8 cellular contexts compared by ENCODE assay signal in genomic region chr15:67542462-67543347, GRCh38. TPM values are rescaled to one million over a fixed set of nuclear protein-coding genes. Genes with fewer than 3 reads are reported as not detected.
A peak's percentile ranks its signal among the peaks of the same experiment; 100 is the strongest.
DNase-seq lines count a peak whose midpoint lies in the region; ATAC-seq and TF ChIP-seq lines count a peak whose summit lies in the region.

Gene MAP2K5 (plus strand): TSS chr15:67542703. CDS start chr15:67543336, 633 bp downstream.

- peak within 1 kb of the TSS; percentile 72 for H3K27ac ChIP-seq in 22Rv1
- no peak within 1 kb of the TSS; the same call in 1 of the 2 replicates for H3K27ac ChIP-seq in HUES6 (ENCODE audit: low read depth, low read length)
- H3K27ac ChIP-seq in fibroblast of lung (ENCODE audit: insufficient read depth, low read length) = peak within 1 kb of the TSS; percentile 71

- ATAC-seq in GM18867 (IDR thresholded peaks at IDR 0.05; ENCODE audit: unreplicated experiment) = peak; percentile 51
- ATAC-seq in naive thymus-derived CD8-positive, alpha-beta T cell = peak; percentile 68 to 83
- ATAC-seq in stimulated activated memory B cell treated with anti-CD40 and anti-IgM and Interleukin-4, amounts not matched to agents 10 μg/mL and 1 μg/mL and 100 μg/mL, for 72 hours = peak; percentile 79

- peak within 1 kb of the TSS; percentile 99 for H3K4me2 ChIP-seq in fibroblast of lung (ENCODE audit: extremely low read depth, insufficient read depth, low read length)

- no peaks in the 10 kb centered on the region for H3K79me2 ChIP-seq in fibroblast of lung (ENCODE audit: control insufficient read depth, insufficient read depth, low read length)

- no peaks in the 10 kb centered on the region for H3K9me3 Mint-ChIP-seq in activated T-helper 1 cell treated with anti-CD3 and anti-CD28 coated beads, Interleukin-12 subunit alpha, Interleukin-12 subunit beta, Interleukin-2, Interleukin-4 antibody, amounts not matched to agents 30 ng/mL and 10 ng/mL and 1 ng/mL, durations not matched to agents 14 hours and 24 hours and 36 hours
- no peaks in the 10 kb centered on the region for H3K9me3 Mint-ChIP-seq in naive thymus-derived CD8-positive, alpha-beta T cell
- H3K9me3 Mint-ChIP-seq in stimulated activated memory B cell treated with anti-CD40 and anti-IgM and Interleukin-4, amounts not matched to agents 10 μg/mL and 1 μg/mL and 100 μg/mL, for 72 hours = no peaks in the 10 kb centered on the region

- peak within 1 kb of the TSS; percentile 96 for H3K27ac Mint-ChIP-seq in activated T-helper 1 cell treated with anti-CD3 and anti-CD28 coated beads, Interleukin-12 subunit alpha, Interleukin-12 subunit beta, Interleukin-2, Interleukin-4 antibody, amounts not matched to agents 30 ng/mL and 10 ng/mL and 1 ng/mL, durations not matched to agents 14 hours and 24 hours and 36 hours
- peak within 1 kb of the TSS; percentile 98 to 99 (median 98) for H3K27ac Mint-ChIP-seq in naive thymus-derived CD8-positive, alpha-beta T cell
- peak within 1 kb of the TSS; percentile 95 for H3K27ac Mint-ChIP-seq in stimulated activated memory B cell treated with anti-CD40 and anti-IgM and Interleukin-4, amounts not matched to agents 10 μg/mL and 1 μg/mL and 100 μg/mL, for 72 hours

- peaks cover 14% of the 10 kb centered on the region for H3K36me3 Mint-ChIP-seq in activated T-helper 1 cell treated with anti-CD3 and anti-CD28 coated beads, Interleukin-12 subunit alpha, Interleukin-12 subunit beta, Interleukin-2, Interleukin-4 antibody, amounts not matched to agents 30 ng/mL and 10 ng/mL and 1 ng/mL, durations not matched to agents 14 hours and 24 hours and 36 hours (ENCODE audit: low read depth)
- peaks cover 0 to 8% (median 6%) of the 10 kb centered on the region in 3 donors for H3K36me3 Mint-ChIP-seq in naive thymus-derived CD8-positive, alpha-beta T cell
- peaks cover 14% of the 10 kb centered on the region for H3K36me3 Mint-ChIP-seq in stimulated activated memory B cell treated with anti-CD40 and anti-IgM and Interleukin-4, amounts not matched to agents 10 μg/mL and 1 μg/mL and 100 μg/mL, for 72 hours

- H3K36me3 ChIP-seq in HUES6 (ENCODE audit: control insufficient read depth, insufficient read depth, low read length) (peaks cover 14% of the 10 kb centered on the region; the same call in 1 of the 2 replicates), fibroblast of lung (ENCODE audit: control insufficient read depth, insufficient read depth, low read length) (no peaks in the 10 kb centered on the region)

- TF ChIP-seq CTCF in 22Rv1 (IDR thresholded peaks at IDR 0.05) (no peak), fibroblast of lung (conservative IDR thresholded peaks at IDR 0.05 in 1 of 2, IDR thresholded peaks at IDR 0.05 in 1 of 2; ENCODE audit: low read depth in 1 of 2, low read length in 2 of 2) (no peak)

- peak within 1 kb of the TSS; percentile 91 for H3K4me3 ChIP-seq in HUES6 (ENCODE audit: low read depth, low read length)
- peak within 1 kb of the TSS; percentile 73 to 96 (median 82) for H3K4me3 ChIP-seq in fibroblast of lung (replicated peaks in 1 of 4; ENCODE audit: control extremely low read depth in 1 of 4, insufficient read depth in 1 of 4, low read depth in 3 of 4, low read length in 4 of 4)

- peak within 1 kb of the TSS; percentile 90 for H2AFZ ChIP-seq in fibroblast of lung (ENCODE audit: low read length)

- intact Hi-C loops in activated T-helper 1 cell treated with anti-CD3 and anti-CD28 coated beads, Interleukin-12 subunit alpha, Interleukin-12 subunit beta, Interleukin-2, Interleukin-4 antibody, amounts not matched to agents 30 ng/mL and 10 ng/mL and 1 ng/mL, durations not matched to agents 14 hours and 24 hours and 36 hours (cut with micrococcal nuclease) = loop anchor here (1.0 to 10.0 kb wide), 4 partner anchors 22 to 838 kb away; partner anchors contain the start of gene SMAD6

- POLR2A ChIA-PET in naive thymus-derived CD8-positive, alpha-beta T cell (lab: Charles Lee) = interaction anchor here (0.7 to 1.9 kb wide), 17 partner anchors 9 to 842 kb away, joined by 3 to 71 read pairs (median 5); partner anchors contain the start of genes C15orf61, CLN6, FEM1B and PIAS1

- H3K4me3 Mint-ChIP-seq in activated T-helper 1 cell treated with anti-CD3 and anti-CD28 coated beads, Interleukin-12 subunit alpha, Interleukin-12 subunit beta, Interleukin-2, Interleukin-4 antibody, amounts not matched to agents 30 ng/mL and 10 ng/mL and 1 ng/mL, durations not matched to agents 14 hours and 24 hours and 36 hours = peak within 1 kb of the TSS; percentile 98
- peak within 1 kb of the TSS; percentile 91 to 98 (median 96) for H3K4me3 Mint-ChIP-seq in naive thymus-derived CD8-positive, alpha-beta T cell
- H3K4me3 Mint-ChIP-seq in stimulated activated memory B cell treated with anti-CD40 and anti-IgM and Interleukin-4, amounts not matched to agents 10 μg/mL and 1 μg/mL and 100 μg/mL, for 72 hours = peak within 1 kb of the TSS; percentile 98

- peaks cover 43% of the 10 kb centered on the region for H3K4me1 Mint-ChIP-seq in activated T-helper 1 cell treated with anti-CD3 and anti-CD28 coated beads, Interleukin-12 subunit alpha, Interleukin-12 subunit beta, Interleukin-2, Interleukin-4 antibody, amounts not matched to agents 30 ng/mL and 10 ng/mL and 1 ng/mL, durations not matched to agents 14 hours and 24 hours and 36 hours (ENCODE audit: low read depth)
- H3K4me1 Mint-ChIP-seq in naive thymus-derived CD8-positive, alpha-beta T cell = peaks cover 19 to 69% (median 52%) of the 10 kb centered on the region in 4 donors
- H3K4me1 Mint-ChIP-seq in stimulated activated memory B cell treated with anti-CD40 and anti-IgM and Interleukin-4, amounts not matched to agents 10 μg/mL and 1 μg/mL and 100 μg/mL, for 72 hours = peaks cover 52% of the 10 kb centered on the region

- no peaks in the 10 kb centered on the region for H3K27me3 Mint-ChIP-seq in activated T-helper 1 cell treated with anti-CD3 and anti-CD28 coated beads, Interleukin-12 subunit alpha, Interleukin-12 subunit beta, Interleukin-2, Interleukin-4 antibody, amounts not matched to agents 30 ng/mL and 10 ng/mL and 1 ng/mL, durations not matched to agents 14 hours and 24 hours and 36 hours (ENCODE audit: insufficient read depth)
- no peaks in the 10 kb centered on the region for H3K27me3 Mint-ChIP-seq in naive thymus-derived CD8-positive, alpha-beta T cell
- H3K27me3 Mint-ChIP-seq in stimulated activated memory B cell treated with anti-CD40 and anti-IgM and Interleukin-4, amounts not matched to agents 10 μg/mL and 1 μg/mL and 100 μg/mL, for 72 hours = peaks cover 7% of the 10 kb centered on the region

- H3K9me3 ChIP-seq in HUES6 (ENCODE audit: control insufficient read depth, insufficient read depth, low read depth, low read length) (no peaks in the 10 kb centered on the region), fibroblast of lung (ENCODE audit: control insufficient read depth, insufficient read depth, low read depth, low read length) (no peaks in the 10 kb centered on the region)

- H3K9ac ChIP-seq in HUES6 (ENCODE audit: low read length) (peak within 1 kb of the TSS; percentile 81), fibroblast of lung (ENCODE audit: insufficient read depth, low read length) (peak within 1 kb of the TSS; percentile 79)

- H4K20me1 ChIP-seq in fibroblast of lung (ENCODE audit: control insufficient read depth, extremely low read depth, insufficient read depth, low read length) = no peaks in the 10 kb centered on the region

- H3K4me1 ChIP-seq in HUES6 (ENCODE audit: control insufficient read depth, insufficient read depth, low read length) = peaks cover 4% of the 10 kb centered on the region
- peaks cover 5% of the 10 kb centered on the region for H3K4me1 ChIP-seq in fibroblast of lung (ENCODE audit: control insufficient read depth, extremely low read depth, insufficient read depth, low read length)

- no peaks in the 10 kb centered on the region for H3K27me3 ChIP-seq in HUES6 (ENCODE audit: control insufficient read depth, insufficient read depth, low read length)
- no peaks in the 10 kb centered on the region for H3K27me3 ChIP-seq in fibroblast of lung (ENCODE audit: control insufficient read depth, insufficient read depth, low read length)

- DNase-seq in RKO (ENCODE audit: low spot score) = peak; percentile 80
- DNase-seq in activated T-helper 1 cell treated with anti-CD3 and anti-CD28 coated beads, Interleukin-12 subunit alpha, Interleukin-12 subunit beta, Interleukin-2, Interleukin-4 antibody, amounts not matched to agents 30 ng/mL and 10 ng/mL and 1 ng/mL, durations not matched to agents 14 hours and 24 hours and 36 hours (ENCODE audit: low spot score) = peak; percentile 82
- DNase-seq in fibroblast of lung (ENCODE audit: low read depth in 2 of 2) = peak; percentile 67 to 70
- peak; percentile 63 to 88 (median 77) for DNase-seq in naive thymus-derived CD8-positive, alpha-beta T cell

RNA-seq across cellular contexts. Expression of gene MAP2K5, which starts in this region (rescaled TPM):
- total RNA-seq in activated T-helper 1 cell treated with anti-CD3 and anti-CD28 coated beads, Interleukin-12 subunit alpha, Interleukin-12 subunit beta, Interleukin-2, Interleukin-4 antibody, amounts not matched to agents 30 ng/mL and 10 ng/mL and 1 ng/mL, durations not matched to agents 14 hours and 24 hours and 36 hours = 22.1 and 27.5 TPM in 2 replicates
- total RNA-seq in fibroblast of lung = 6.9 and 10.2 TPM in 2 replicates
- 5.7 TPM in 2 replicates for polyA plus RNA-seq in fibroblast of lung
- 10.4 and 12.4 TPM in 2 replicates for polyA plus RNA-seq in fibroblast of lung (2012)
- polyA minus RNA-seq in fibroblast of lung (ENCODE audit: low replicate concordance) = 5.6 and 7.1 TPM in 2 replicates
- total RNA-seq in naive thymus-derived CD8-positive, alpha-beta T cell = 10 to 100 TPM; 33.1 to 37.6 TPM
- polyA plus RNA-seq in naive thymus-derived CD8-positive, alpha-beta T cell = 10 to 100 TPM; 17.8 to 22.5 (median 21.2) TPM
